In the genomic region with DNA sequence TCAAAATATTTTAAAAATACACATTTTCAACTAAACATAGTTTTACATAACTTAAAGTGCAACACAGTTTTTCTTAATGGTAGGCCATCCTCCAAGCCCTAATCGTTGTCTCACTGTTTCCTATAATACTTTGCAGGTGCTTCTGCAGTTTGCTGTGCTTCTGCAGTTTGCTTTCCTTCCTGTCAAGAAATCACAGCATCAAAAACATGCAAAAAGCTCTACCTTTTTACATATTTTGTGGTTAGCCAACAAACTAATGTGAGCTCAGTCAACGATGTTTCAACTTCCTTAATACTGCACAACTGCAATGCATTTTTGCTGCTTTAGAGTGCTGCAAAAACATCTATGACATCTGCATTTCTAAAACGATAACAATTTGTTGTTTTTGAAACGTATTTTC, we compare ENCODE assay signal across 12 cellular contexts. TPM values are rescaled to one million over a fixed set of nuclear protein-coding genes. Genes with fewer than 3 reads are reported as not detected.
A peak's percentile ranks its signal among the peaks of the same experiment; 100 is the strongest.
DNase-seq lines count a peak whose midpoint lies in the region; ATAC-seq and TF ChIP-seq lines count a peak whose summit lies in the region.
"Had no signal": no experiment of that assay in that cellular context is flagged by ENCODE, and none has a peak within 500 bp of the region (broad histone marks: within the 10 kb centered on the region; RNA-seq: fewer than 3 reads in every experiment).

No MANE protein-coding gene starts in this region.

- H3K79me2 ChIP-seq in MM.1S (ENCODE audit: low read length) = peaks cover 38% of the 10 kb centered on the region

- TF ChIP-seq POLR2A in stomach (IDR thresholded peaks at IDR 0.05) = no peak

- peak; percentile 85 for ATAC-seq in CD4-positive, alpha-beta T cell (ENCODE audit: poor library complexity)
- ATAC-seq in GM18909 (IDR thresholded peaks at IDR 0.05; ENCODE audit: poor library complexity, unreplicated experiment) (peak; percentile 90), HG02840 (IDR thresholded peaks at IDR 0.05; ENCODE audit: low FRiP score, unreplicated experiment) (peak; percentile 88)
- ATAC-seq: right lobe of liver had no signal

- intact Hi-C loops in CD4-positive, alpha-beta T cell (cut with DNase I, micrococcal nuclease) = loop anchor here in 1 of 2 experiments (1.0 to 2.0 kb wide), 2 partner anchors 25 to 335 kb away; a partner anchor contains a TSS
- intact Hi-C loops in stomach (cut with DNase I; ENCODE audit: low total_unique reads) = no loop called here

- H3K9me2 ChIP-seq in MM.1S (replicated peaks; ENCODE audit: insufficient read depth, low read length) = no peaks in the 10 kb centered on the region

- no peak overlapping the region for H3K4me3 ChIP-seq in MM.1S (ENCODE audit: low read length)
- H3K4me3 ChIP-seq in stomach = no peak overlapping the region
- H3K4me3 ChIP-seq in endodermal cell (ENCODE audit: low read length) = no peak overlapping the region
- H3K4me3 ChIP-seq: right lobe of liver had no signal

- no peak for TF ChIP-seq CTCF in CD4-positive, alpha-beta T cell (IDR thresholded peaks at IDR 0.05)
- no peak for TF ChIP-seq CTCF in MM.1S (IDR thresholded peaks at IDR 0.05; ENCODE audit: low read length)
- TF ChIP-seq CTCF in stomach (IDR thresholded peaks at IDR 0.05) = no peak
- no peak for TF ChIP-seq CTCF in endodermal cell (conservative IDR thresholded peaks at IDR 0.05)

- peaks cover 17% of the 10 kb centered on the region for H3K4me1 ChIP-seq in MM.1S (ENCODE audit: low read length)
- H3K4me1 ChIP-seq in stomach = no peaks in the 10 kb centered on the region
- H3K4me1 ChIP-seq in endodermal cell (ENCODE audit: control insufficient read depth, insufficient read depth, low read length) = no peaks in the 10 kb centered on the region
- H3K4me1 ChIP-seq: right lobe of liver had no signal

- no peaks in the 10 kb centered on the region for H3K36me3 ChIP-seq in MM.1S (replicated peaks; ENCODE audit: insufficient read depth, low read length)
- no peaks in the 10 kb centered on the region for H3K36me3 ChIP-seq in stomach
- H3K36me3 ChIP-seq in endodermal cell (ENCODE audit: control insufficient read depth, insufficient read depth, low read length) = peaks cover 10% of the 10 kb centered on the region
- H3K36me3 ChIP-seq: right lobe of liver had no signal

- peak overlapping the region; percentile 92 for H3K27ac Mint-ChIP-seq in CD4-positive, alpha-beta T cell
- H3K27ac Mint-ChIP-seq in endodermal cell = no peak overlapping the region

- no peaks in the 10 kb centered on the region for H3K27me3 ChIP-seq in CD4-positive, alpha-beta T cell (ENCODE audit: control insufficient read depth, insufficient read depth, low read length)
- H3K27me3 ChIP-seq in MM.1S (replicated peaks; ENCODE audit: insufficient read depth, low read length) = no peaks in the 10 kb centered on the region
- H3K27me3 ChIP-seq in stomach = no peaks in the 10 kb centered on the region
- no peaks in the 10 kb centered on the region for H3K27me3 ChIP-seq in endodermal cell (ENCODE audit: control insufficient read depth, insufficient read depth, low read length, poor library complexity, severe bottlenecking)
- H3K27me3 ChIP-seq: right lobe of liver had no signal

- H2AFZ ChIP-seq in MM.1S (ENCODE audit: low read length) = no peak overlapping the region

- H3K9ac ChIP-seq in MM.1S (ENCODE audit: low read length) = no peak overlapping the region
- no peak overlapping the region for H3K9ac ChIP-seq in endodermal cell (ENCODE audit: extremely low read depth, low read length, poor library complexity, severe bottlenecking)

- no peaks in the 10 kb centered on the region for H3K27me3 Mint-ChIP-seq in CD4-positive, alpha-beta T cell
- no peaks in the 10 kb centered on the region for H3K27me3 Mint-ChIP-seq in endodermal cell (ENCODE audit: insufficient read depth)

- peaks cover 10% of the 10 kb centered on the region; the same call in 1 of the 2 replicates for H3F3A ChIP-seq in MM.1S (ENCODE audit: insufficient read depth, low read length)

- H3K4me2 ChIP-seq in MM.1S (ENCODE audit: low read depth, low read length) = peak overlapping the region; percentile 21; the same call in 1 of the 2 replicates

- peaks cover 96% of the 10 kb centered on the region for H3K4me1 Mint-ChIP-seq in CD4-positive, alpha-beta T cell (ENCODE audit: low read depth)
- peaks cover 2% of the 10 kb centered on the region for H3K4me1 Mint-ChIP-seq in endodermal cell

- H3K27ac ChIP-seq in CD4-positive, alpha-beta T cell (ENCODE audit: low read depth, low read length) = no peak overlapping the region
- H3K27ac ChIP-seq in MM.1S (ENCODE audit: low read length) (peak overlapping the region; percentile 11; the same call in 1 of the 2 replicates), stomach (no peak overlapping the region), endodermal cell (ENCODE audit: low read depth, low read length) (no peak overlapping the region)
- H3K27ac ChIP-seq: right lobe of liver had no signal

- WGBS in stomach, 5 donors = 63 to 71% (median 63%) methylated on average over 4 of the region's 4 CpGs
- 90 to 96% methylated on average over 3 to 4 of the region's 4 CpGs for WGBS in endodermal cell (ENCODE audit: insufficient coverage in 1 of 2, insufficient read length in 1 of 2), 2 experiments

- CTCF ChIA-PET in CD4-positive, alpha-beta T cell (lab: Charles Lee) = interaction anchor here (0.7 to 2.1 kb wide), 2 partner anchors 13 to 25 kb away, joined by 3 to 9 read pairs; a partner anchor contains a TSS

- DNase-seq in CD4-positive, alpha-beta T cell = peak in 4 of 10 experiments; percentile 4 to 26 (median 10)
- DNase-seq in MM.1S = peak; percentile 87
- no peak for DNase-seq in stomach
- DNase-seq in NCI-H2107 treated with DMSO at 0.1 percent for 48 hours (lab: John Stamatoyannopoulos, UW; ENCODE audit: unreplicated experiment) = no peak
- no peak for DNase-seq in endodermal cell
- DNase-seq in mucosa of gallbladder (ENCODE audit: low spot score) = no peak
- DNase-seq: Calu3; effector CD8-positive, alpha-beta T cell; NCI-H82; right lobe of liver had no signal

- no peak for TF ChIP-seq EP300 in stomach (IDR thresholded peaks at IDR 0.05)

- H3K9me3 ChIP-seq in CD4-positive, alpha-beta T cell (ENCODE audit: control insufficient read depth, low read length) = no peaks in the 10 kb centered on the region
- H3K9me3 ChIP-seq in MM.1S (replicated peaks; ENCODE audit: insufficient read depth, low read length) = no peaks in the 10 kb centered on the region
- no peaks in the 10 kb centered on the region for H3K9me3 ChIP-seq in stomach
- no peaks in the 10 kb centered on the region for H3K9me3 ChIP-seq in endodermal cell (ENCODE audit: control insufficient read depth, low read length)
- H3K9me3 ChIP-seq: right lobe of liver had no signal

- H3K4me3 Mint-ChIP-seq in CD4-positive, alpha-beta T cell = peak overlapping the region; percentile 76
- no peak overlapping the region for H3K4me3 Mint-ChIP-seq in endodermal cell

- H4K20me1 ChIP-seq in MM.1S (ENCODE audit: insufficient read depth, low read length) = no peaks in the 10 kb centered on the region

- H3K9me3 Mint-ChIP-seq in CD4-positive, alpha-beta T cell = peaks cover 6% of the 10 kb centered on the region
- peaks cover 3% of the 10 kb centered on the region for H3K9me3 Mint-ChIP-seq in endodermal cell

- POLR2A ChIA-PET in CD4-positive, alpha-beta T cell (lab: Charles Lee) = interaction anchor here (0.7 to 2.8 kb wide), 7 partner anchors 13 to 252 kb away, joined by 3 to 28 read pairs (median 6); a partner anchor contains a TSS

- peaks cover 57% of the 10 kb centered on the region for H3K36me3 Mint-ChIP-seq in CD4-positive, alpha-beta T cell (ENCODE audit: low read depth)
- H3K36me3 Mint-ChIP-seq in endodermal cell (ENCODE audit: low read depth) = peaks cover 12% of the 10 kb centered on the region

RNA-seq across cellular contexts. Expression of a gene that starts 25.2 kb away (rescaled TPM):
- total RNA-seq in CD4-positive, alpha-beta T cell = 100 to 1,000 TPM; 131 to 133 TPM
- total RNA-seq in stomach (10 to 100 TPM in 3 of 5 donors, 1 to 10 TPM in 1, under 1 TPM in 1; 0.58 to 24.1 (median 11.9) TPM), endodermal cell (10 to 100 TPM; 46.1 to 57.0 TPM), mucosa of gallbladder (19.9 TPM)
- polyA plus RNA-seq in stomach = 1 to 10 TPM; 1.5 to 5.2 (median 3.5) TPM
- 12.4 TPM for polyA plus RNA-seq in endodermal cell (2013, experiment 1 of 2)
- polyA plus RNA-seq in endodermal cell (2013, experiment 2 of 2) = 14.2 TPM
